ENCODE assay signal across 14 cellular contexts in genomic region chr21:34794686-34795085, GRCh38.
A peak's percentile ranks its signal among the peaks of the same experiment; 100 is the strongest.
DNase-seq lines count a peak whose midpoint lies in the region; ATAC-seq and TF ChIP-seq lines count a peak whose summit lies in the region.
"Had no signal": no experiment of that assay in that cellular context is flagged by ENCODE, and none has a peak within 500 bp of the region (broad histone marks: within the 10 kb centered on the region; RNA-seq: fewer than 3 reads in every experiment).

No MANE protein-coding gene starts in this region.

- no peak overlapping the region for H3K9ac ChIP-seq in fibroblast of lung (ENCODE audit: insufficient read depth, low read length)

- H3K9me3 ChIP-seq in fibroblast of lung (ENCODE audit: control insufficient read depth, insufficient read depth, low read depth, low read length): no peaks in the 10 kb centered on the region
- no peaks in the 10 kb centered on the region for H3K9me3 ChIP-seq in neutrophil
- no peaks in the 10 kb centered on the region for H3K9me3 ChIP-seq in upper lobe of right lung
- H3K9me3 ChIP-seq: thoracic aorta had no signal

- peaks cover 49% of the 10 kb centered on the region for H3K36me3 Mint-ChIP-seq in activated naive CD4-positive, alpha-beta T cell treated with anti-CD3 and anti-CD28 coated beads for 36 hours (ENCODE audit: low read depth)
- H3K36me3 Mint-ChIP-seq in activated naive CD4-positive, alpha-beta T cell treated with anti-CD3 and anti-CD28 coated beads, Interleukin-2, amount 10 ng/mL, durations not matched to agents 7 days and 5 days: peaks cover 42% of the 10 kb centered on the region
- H3K36me3 Mint-ChIP-seq in immature natural killer cell: peaks cover 12 to 51% (median 25%) of the 10 kb centered on the region in 3 donors

- peaks cover 15% of the 10 kb centered on the region for H3K79me2 ChIP-seq in fibroblast of lung (ENCODE audit: control insufficient read depth, insufficient read depth, low read length)

- H3K27ac Mint-ChIP-seq in activated naive CD4-positive, alpha-beta T cell treated with anti-CD3 and anti-CD28 coated beads for 36 hours: peak overlapping the region; percentile 15
- no peak overlapping the region for H3K27ac Mint-ChIP-seq in activated naive CD4-positive, alpha-beta T cell treated with anti-CD3 and anti-CD28 coated beads, Interleukin-2, amount 10 ng/mL, durations not matched to agents 7 days and 5 days
- peak overlapping the region in 3 of 6 donors; percentile 16 to 63 (median 20) for H3K27ac Mint-ChIP-seq in immature natural killer cell
- H3K27ac Mint-ChIP-seq: activated CD4-positive, alpha-beta T cell treated with anti-CD3 and anti-CD28 coated beads, Interleukin-2, amount 10 ng/mL, durations not matched to agents 24 days and 14 days had no signal

- peaks cover 23% of the 10 kb centered on the region for H3K36me3 ChIP-seq in fibroblast of lung (ENCODE audit: control insufficient read depth, insufficient read depth, low read length)
- H3K36me3 ChIP-seq in neutrophil: peaks cover 97% of the 10 kb centered on the region
- peaks cover 75% of the 10 kb centered on the region for H3K36me3 ChIP-seq in upper lobe of right lung
- H3K36me3 ChIP-seq: cardiac muscle cell, thoracic aorta had no signal

- no peak for ATAC-seq in upper lobe of right lung
- ATAC-seq in GM19328 (IDR thresholded peaks at IDR 0.05; ENCODE audit: unreplicated experiment): no peak
- no peak for ATAC-seq in HG02678 (IDR thresholded peaks at IDR 0.05; ENCODE audit: unreplicated experiment)
- ATAC-seq: GM12878 had no signal

- H2AFZ ChIP-seq in fibroblast of lung (ENCODE audit: low read length): no peak overlapping the region

- DNase-seq in activated naive CD4-positive, alpha-beta T cell treated with anti-CD3 and anti-CD28 coated beads for 36 hours: no peak
- DNase-seq in activated naive CD4-positive, alpha-beta T cell treated with anti-CD3 and anti-CD28 coated beads, Interleukin-2, amount 10 ng/mL, durations not matched to agents 7 days and 5 days: no peak
- DNase-seq in fibroblast of lung (ENCODE audit: low read depth in 2 of 2): no peak
- DNase-seq in upper lobe of right lung: no peak
- no peak for DNase-seq in immature natural killer cell
- DNase-seq: activated CD4-positive, alpha-beta T cell treated with anti-CD3 and anti-CD28 coated beads, Interleukin-2, amount 10 ng/mL, durations not matched to agents 24 days and 14 days; right cardiac atrium had no signal

- H3K4me2 ChIP-seq in fibroblast of lung (ENCODE audit: extremely low read depth, insufficient read depth, low read length): no peak overlapping the region

- intact Hi-C loops in activated naive CD4-positive, alpha-beta T cell treated with anti-CD3 and anti-CD28 coated beads for 36 hours (cut with micrococcal nuclease): no loop called here
- intact Hi-C loops in upper lobe of right lung (cut with DNase I): no loop called here

- H3K27ac ChIP-seq in fibroblast of lung (ENCODE audit: insufficient read depth, low read length): peak overlapping the region; percentile 77
- peak overlapping the region; percentile 32 for H3K27ac ChIP-seq in neutrophil
- H3K27ac ChIP-seq in upper lobe of right lung: peak overlapping the region; percentile 52
- H3K27ac ChIP-seq: cardiac muscle cell had no signal

- TF ChIP-seq CTCF in fibroblast of lung (conservative IDR thresholded peaks at IDR 0.05 in 1 of 2, IDR thresholded peaks at IDR 0.05 in 1 of 2; ENCODE audit: low read depth in 1 of 2, low read length in 2 of 2) (no peak), neutrophil (IDR thresholded peaks at IDR 0.05) (no peak), upper lobe of right lung (IDR thresholded peaks at IDR 0.05) (no peak)

- CTCF ChIA-PET in activated naive CD4-positive, alpha-beta T cell treated with anti-CD3 and anti-CD28 coated beads for 36 hours (lab: Charles Lee): no interaction called here
- CTCF ChIA-PET in activated naive CD4-positive, alpha-beta T cell treated with anti-CD3 and anti-CD28 coated beads, Interleukin-2, amount 10 ng/mL, durations not matched to agents 7 days and 5 days (lab: Charles Lee): no interaction called here

- H3K27me3 Mint-ChIP-seq in activated naive CD4-positive, alpha-beta T cell treated with anti-CD3 and anti-CD28 coated beads for 36 hours (ENCODE audit: low read depth): no peaks in the 10 kb centered on the region
- no peaks in the 10 kb centered on the region for H3K27me3 Mint-ChIP-seq in activated naive CD4-positive, alpha-beta T cell treated with anti-CD3 and anti-CD28 coated beads, Interleukin-2, amount 10 ng/mL, durations not matched to agents 7 days and 5 days
- H3K27me3 Mint-ChIP-seq in immature natural killer cell (ENCODE audit: low read depth in 3 of 3): peaks cover 0 to 2% (median 2%) of the 10 kb centered on the region in 3 donors
- H3K27me3 Mint-ChIP-seq: activated CD4-positive, alpha-beta T cell treated with anti-CD3 and anti-CD28 coated beads, Interleukin-2, amount 10 ng/mL, durations not matched to agents 24 days and 14 days had no signal

- no peaks in the 10 kb centered on the region for H3K9me3 Mint-ChIP-seq in activated naive CD4-positive, alpha-beta T cell treated with anti-CD3 and anti-CD28 coated beads for 36 hours
- H3K9me3 Mint-ChIP-seq in activated naive CD4-positive, alpha-beta T cell treated with anti-CD3 and anti-CD28 coated beads, Interleukin-2, amount 10 ng/mL, durations not matched to agents 7 days and 5 days: no peaks in the 10 kb centered on the region
- no peaks in the 10 kb centered on the region for H3K9me3 Mint-ChIP-seq in immature natural killer cell
- H3K9me3 Mint-ChIP-seq: activated CD4-positive, alpha-beta T cell treated with anti-CD3 and anti-CD28 coated beads, Interleukin-2, amount 10 ng/mL, durations not matched to agents 24 days and 14 days had no signal

- H3K4me1 ChIP-seq in fibroblast of lung (ENCODE audit: control insufficient read depth, extremely low read depth, insufficient read depth, low read length) (peaks cover 11% of the 10 kb centered on the region), neutrophil (ENCODE audit: control insufficient read depth in 1 of 2, insufficient read depth in 1 of 2, low read depth in 1 of 2, low read length in 1 of 2) (no peaks in the 10 kb centered on the region), upper lobe of right lung (peaks cover 15% of the 10 kb centered on the region)

- H3K27me3 ChIP-seq in fibroblast of lung (ENCODE audit: control insufficient read depth, insufficient read depth, low read length): no peaks in the 10 kb centered on the region
- H3K27me3 ChIP-seq in neutrophil: no peaks in the 10 kb centered on the region
- H3K27me3 ChIP-seq in upper lobe of right lung: no peaks in the 10 kb centered on the region

- no peaks in the 10 kb centered on the region for H3K4me1 Mint-ChIP-seq in activated naive CD4-positive, alpha-beta T cell treated with anti-CD3 and anti-CD28 coated beads for 36 hours (ENCODE audit: low read depth)
- H3K4me1 Mint-ChIP-seq in activated naive CD4-positive, alpha-beta T cell treated with anti-CD3 and anti-CD28 coated beads, Interleukin-2, amount 10 ng/mL, durations not matched to agents 7 days and 5 days: no peaks in the 10 kb centered on the region
- peaks cover 3 to 4% of the 10 kb centered on the region in 2 donors for H3K4me1 Mint-ChIP-seq in immature natural killer cell
- H3K4me1 Mint-ChIP-seq: activated CD4-positive, alpha-beta T cell treated with anti-CD3 and anti-CD28 coated beads, Interleukin-2, amount 10 ng/mL, durations not matched to agents 24 days and 14 days had no signal

- no peak overlapping the region for H3K4me3 ChIP-seq in fibroblast of lung (replicated peaks in 1 of 4; ENCODE audit: control extremely low read depth in 1 of 4, insufficient read depth in 1 of 4, low read depth in 3 of 4, low read length in 4 of 4)
- no peak overlapping the region for H3K4me3 ChIP-seq in neutrophil (ENCODE audit: low read depth in 1 of 2, low read length in 1 of 2)
- H3K4me3 ChIP-seq in upper lobe of right lung: no peak overlapping the region
- H3K4me3 ChIP-seq: cardiac muscle cell, GM12878, lung, thoracic aorta had no signal

- no peaks in the 10 kb centered on the region for H4K20me1 ChIP-seq in fibroblast of lung (ENCODE audit: control insufficient read depth, extremely low read depth, insufficient read depth, low read length)

- H3K4me3 Mint-ChIP-seq in activated naive CD4-positive, alpha-beta T cell treated with anti-CD3 and anti-CD28 coated beads for 36 hours: no peak overlapping the region
- H3K4me3 Mint-ChIP-seq in activated naive CD4-positive, alpha-beta T cell treated with anti-CD3 and anti-CD28 coated beads, Interleukin-2, amount 10 ng/mL, durations not matched to agents 7 days and 5 days: no peak overlapping the region
- H3K4me3 Mint-ChIP-seq in immature natural killer cell: no peak overlapping the region
- H3K4me3 Mint-ChIP-seq: activated CD4-positive, alpha-beta T cell treated with anti-CD3 and anti-CD28 coated beads, Interleukin-2, amount 10 ng/mL, durations not matched to agents 24 days and 14 days had no signal
